14 cellular contexts compared by ENCODE assay signal in genomic region chr6:20700375-20700774, GRCh38.
DNase-seq lines count a peak whose midpoint lies in the region; ATAC-seq and TF ChIP-seq lines count a peak whose summit lies in the region.
"Had no signal": no experiment of that assay in that cellular context is flagged by ENCODE, and none has a peak within 500 bp of the region (broad histone marks: within the 10 kb centered on the region; RNA-seq: fewer than 3 reads in every experiment).

No MANE protein-coding gene starts in this region.

- no peaks in the 10 kb centered on the region for H3K36me3 Mint-ChIP-seq in WTC11
- H3K36me3 Mint-ChIP-seq: activated CD4-positive, alpha-beta memory T cell treated with anti-CD3 and anti-CD28 coated beads for 36 hours had no signal

- ATAC-seq in HG02623 (IDR thresholded peaks at IDR 0.05; ENCODE audit: unreplicated experiment) (peak; percentile 44), WTC11 (no peak)
- ATAC-seq: Right ventricle myocardium inferior had no signal

- no peak overlapping the region for H3K4me3 Mint-ChIP-seq in WTC11
- H3K4me3 Mint-ChIP-seq: activated CD4-positive, alpha-beta memory T cell treated with anti-CD3 and anti-CD28 coated beads for 36 hours had no signal

- no peaks in the 10 kb centered on the region for H3K27me3 Mint-ChIP-seq in WTC11 (ENCODE audit: low read depth)
- H3K27me3 Mint-ChIP-seq: activated CD4-positive, alpha-beta memory T cell treated with anti-CD3 and anti-CD28 coated beads for 36 hours had no signal

- TF ChIP-seq CTCF in WTC11 (IDR thresholded peaks at IDR 0.05) = no peak

- DNase-seq in DMS53 (lab: John Stamatoyannopoulos, UW) (peak; percentile 56), NCI-H2171 treated with DMSO at 0.1 percent for 48 hours (lab: John Stamatoyannopoulos, UW) (peak; percentile 96), WTC11 (ENCODE audit: low spot score) (no peak), retina (no peak), LoVo (ENCODE audit: low spot score) (no peak), hepatic stellate cell (ENCODE audit: low spot score) (no peak), RPMI8226 (no peak)
- DNase-seq: activated CD4-positive, alpha-beta memory T cell treated with anti-CD3 and anti-CD28 coated beads for 36 hours; amniotic stem cell; NCI-H510A; stimulated activated CD4-positive, alpha-beta T cell treated with anti-CD3 and anti-CD28 coated beads, Interleukin-15, amount 100 ng/mL, for 24 hours had no signal

- POLR2A ChIA-PET in WTC11 (lab: Charles Lee) = interaction anchor here (0.7 kb wide), 1 partner anchor 330 kb away, joined by 4 read pairs; no protein-coding TSS in a partner anchor

- peaks cover 68% of the 10 kb centered on the region for H3K4me1 Mint-ChIP-seq in WTC11

- H3K9me3 Mint-ChIP-seq in WTC11 = no peaks in the 10 kb centered on the region
- H3K9me3 Mint-ChIP-seq: activated CD4-positive, alpha-beta memory T cell treated with anti-CD3 and anti-CD28 coated beads for 36 hours; activated T-helper 2 cell treated with anti-CD3 and anti-CD28 coated beads, Interferon-gamma antibody, Interleukin-2, Interleukin-4, amounts not matched to agents 10 μg/mL and 5 μg/mL and 100 μg/mL, durations not matched to agents 14 hours and 24 hours and 36 hours had no signal

- CTCF ChIA-PET in WTC11 (lab: Charles Lee) = no interaction called here

- H3K27ac Mint-ChIP-seq in WTC11 = peak overlapping the region; percentile 67; the same call in 1 of the 2 replicates
- H3K27ac Mint-ChIP-seq: activated CD4-positive, alpha-beta memory T cell treated with anti-CD3 and anti-CD28 coated beads for 36 hours; activated T-helper 2 cell treated with anti-CD3 and anti-CD28 coated beads, Interferon-gamma antibody, Interleukin-2, Interleukin-4, amounts not matched to agents 10 μg/mL and 5 μg/mL and 100 μg/mL, durations not matched to agents 14 hours and 24 hours and 36 hours had no signal

TF ChIP-seq in WTC11, 78 proteins besides CTCF, POLR2A, EP300 and RAD21:
- TF ChIP-seq FOXP4 (CRISPR knock-in tag; IDR thresholded peaks at IDR 0.05) (no peak), AFF4 (CRISPR knock-in tag; IDR thresholded peaks at IDR 0.05; ENCODE audit: borderline replicate concordance) (no peak), ZNF121 (CRISPR knock-in tag; IDR thresholded peaks at IDR 0.05) (no peak), MYBL2 (CRISPR knock-in tag; IDR thresholded peaks at IDR 0.05) (no peak), HMGXB4 (CRISPR knock-in tag; IDR thresholded peaks at IDR 0.05) (no peak), FOXJ3 (CRISPR knock-in tag; IDR thresholded peaks at IDR 0.05; ENCODE audit: borderline replicate concordance) (no peak), IRF2 (CRISPR knock-in tag; IDR thresholded peaks at IDR 0.05; ENCODE audit: borderline replicate concordance, low read depth) (no peak), ZNF416 (CRISPR knock-in tag; IDR thresholded peaks at IDR 0.05) (no peak), ATF6 (CRISPR knock-in tag; IDR thresholded peaks at IDR 0.05) (no peak), RELA (CRISPR knock-in tag; IDR thresholded peaks at IDR 0.05; ENCODE audit: borderline replicate concordance) (no peak), ESRRA (CRISPR knock-in tag; IDR thresholded peaks at IDR 0.05; ENCODE audit: borderline replicate concordance) (no peak), STAT6 (CRISPR knock-in tag; conservative IDR thresholded peaks at IDR 0.05; ENCODE audit: low read depth) (no peak), ATF1 (CRISPR knock-in tag; IDR thresholded peaks at IDR 0.05) (no peak)
TF ChIP-seq in WTC11: peak in this region for 0.

Comparison
In these comparisons a context has a peak if more than half of its experiments do, and no peak if none do; other contexts are left out.
1. DNase-seq: peak in DMS53 (single experiment) and NCI-H2171 treated with DMSO at 0.1 percent for 48 hours (single experiment); none in WTC11 (single experiment), retina (single experiment), LoVo (single experiment), hepatic stellate cell (single experiment) and RPMI8226 (single experiment).